In the genomic region with DNA sequence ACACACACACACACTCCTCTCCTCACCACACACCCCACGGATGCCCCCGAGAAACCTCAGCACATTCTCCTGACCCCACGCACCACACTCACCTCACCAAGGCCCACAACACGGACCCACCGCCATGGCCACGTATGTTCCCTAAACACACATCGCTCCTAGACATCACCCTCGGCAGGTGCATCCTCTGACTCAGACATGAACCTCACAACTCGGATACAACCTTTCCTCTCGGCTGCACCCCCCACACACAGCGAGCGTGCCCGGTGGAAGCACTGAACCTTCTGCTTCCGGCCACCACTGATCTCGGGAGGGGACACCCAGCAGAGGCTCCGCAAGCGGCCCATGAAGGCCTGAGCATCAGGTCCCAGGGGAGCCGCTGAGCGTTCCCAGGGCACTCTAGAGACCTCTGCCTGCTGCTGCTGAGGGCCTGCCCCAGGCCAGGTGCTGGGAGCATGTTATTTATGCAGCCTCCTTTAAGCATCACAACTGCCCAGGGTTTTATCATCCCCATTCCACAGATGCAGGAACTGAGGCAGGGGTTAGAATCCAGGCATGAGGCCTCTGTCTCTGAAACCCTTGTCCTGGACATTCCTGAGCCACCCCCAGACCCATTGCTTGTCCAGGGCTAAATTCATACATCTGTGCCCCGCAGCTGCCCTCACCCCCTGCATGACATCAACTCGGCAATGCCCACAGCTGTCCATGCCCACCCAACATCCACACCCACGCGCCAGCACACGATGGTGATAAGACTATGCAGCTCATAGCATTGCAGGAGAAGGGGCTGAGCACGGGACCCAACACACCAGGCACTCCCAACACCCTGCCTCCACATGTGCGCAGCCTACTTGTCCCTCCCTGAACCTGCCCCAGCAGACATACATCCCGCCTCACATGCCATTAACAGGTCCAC, we compare ENCODE assay signal across 9 cellular contexts. TPM values are rescaled to one million over a fixed set of nuclear protein-coding genes. Genes with fewer than 3 reads are reported as not detected.
DNase-seq lines count a peak whose midpoint lies in the region; ATAC-seq and TF ChIP-seq lines count a peak whose summit lies in the region.
"Had no signal": no experiment of that assay in that cellular context is flagged by ENCODE, and none has a peak within 500 bp of the region (broad histone marks: within the 10 kb centered on the region; RNA-seq: fewer than 3 reads in every experiment).

No MANE protein-coding gene starts in this region.

- H3K9me2 ChIP-seq in Loucy (replicated peaks; ENCODE audit: low read depth, low read length) = no peaks in the 10 kb centered on the region

- no peaks in the 10 kb centered on the region for H4K20me1 ChIP-seq in Loucy (ENCODE audit: insufficient read depth, low read length, poor library complexity, severe bottlenecking)

- peaks cover 6% of the 10 kb centered on the region for H3K4me1 ChIP-seq in Loucy (ENCODE audit: insufficient read depth, low read length, poor library complexity, severe bottlenecking)
- H3K4me1 ChIP-seq in mesendoderm (ENCODE audit: control insufficient read depth, low read depth, low read length) = peaks cover 2% of the 10 kb centered on the region

- peaks cover 34% of the 10 kb centered on the region for H3K27me3 ChIP-seq in Loucy (ENCODE audit: insufficient read depth, low read length, poor library complexity, severe bottlenecking)
- H3K27me3 ChIP-seq in mesendoderm (ENCODE audit: insufficient read depth, low read length, poor library complexity) = no peaks in the 10 kb centered on the region

- H3K79me2 ChIP-seq in Loucy (ENCODE audit: insufficient read depth, low read length) (no peaks in the 10 kb centered on the region), mesendoderm (ENCODE audit: control insufficient read depth, insufficient read depth, low read length) (no peaks in the 10 kb centered on the region)

- H3K36me3 ChIP-seq in Loucy (ENCODE audit: insufficient read depth, low read length) (no peaks in the 10 kb centered on the region), mesendoderm (ENCODE audit: control insufficient read depth, insufficient read depth, low read length) (no peaks in the 10 kb centered on the region)

- H3K27ac ChIP-seq in mesendoderm (ENCODE audit: low read depth, low read length) (no peak overlapping the region), RWPE1 (no peak overlapping the region)

- no peak overlapping the region for H2BK5ac ChIP-seq in mesendoderm (ENCODE audit: low read length)

- H3K9ac ChIP-seq in Loucy (ENCODE audit: low read depth, low read length, poor library complexity, severe bottlenecking) (no peak overlapping the region), mesendoderm (ENCODE audit: low read length) (no peak overlapping the region)

- no peak overlapping the region for H2BK120ac ChIP-seq in mesendoderm (ENCODE audit: low read depth, low read length)

- no peaks in the 10 kb centered on the region for H3F3A ChIP-seq in Loucy (ENCODE audit: low read depth)

- WGBS in mesendoderm (ENCODE audit: extremely low coverage, insufficient coverage, low lambda C conversion rate) = no CpG with 5 or more reads among the region's 27 CpGs

- peak overlapping the region; percentile 24 for H3K23ac ChIP-seq in mesendoderm (ENCODE audit: low read length)

- TF ChIP-seq CTCF in Loucy (conservative IDR thresholded peaks at IDR 0.05; ENCODE audit: low read length) (no peak), RWPE1 (conservative IDR thresholded peaks at IDR 0.05; ENCODE audit: low read depth) (no peak)

- H4K8ac ChIP-seq in mesendoderm (ENCODE audit: low read depth, low read length) = no peak overlapping the region

- POLR2A ChIA-PET in RWPE1 (lab: Yijun Ruan, JAX; ENCODE audit: low non-redundant PET) = no interaction called here

- H2AFZ ChIP-seq in Loucy (ENCODE audit: low read length) = no peak overlapping the region

- H3K4me3 ChIP-seq in Loucy (ENCODE audit: low read length, poor library complexity, severe bottlenecking) (no peak overlapping the region), mesendoderm (ENCODE audit: low read length) (no peak overlapping the region)

- H2BK15ac ChIP-seq in mesendoderm (replicated peaks; ENCODE audit: low read depth) = no peak overlapping the region

- CTCF ChIA-PET in RWPE1 (lab: Yijun Ruan, JAX) = no interaction called here

- no peak overlapping the region for H3K18ac ChIP-seq in mesendoderm (ENCODE audit: low read length)

- no peak overlapping the region for H3K56ac ChIP-seq in mesendoderm (ENCODE audit: low read length)

- H4K5ac ChIP-seq in mesendoderm (ENCODE audit: low read length) = no peak overlapping the region

- peak; percentile 73 for ATAC-seq in GM18861 (IDR thresholded peaks at IDR 0.05; ENCODE audit: unreplicated experiment)
- peak; percentile 82 for ATAC-seq in GM21723 (IDR thresholded peaks at IDR 0.05; ENCODE audit: unreplicated experiment)

- peak overlapping the region; percentile 3 for H3K4me2 ChIP-seq in Loucy (ENCODE audit: low read depth, low read length, poor library complexity, severe bottlenecking)
- H3K4me2 ChIP-seq in mesendoderm (ENCODE audit: low read length) = no peak overlapping the region

- no peak overlapping the region for H2AK5ac ChIP-seq in mesendoderm (ENCODE audit: low read length)

- no peak for DNase-seq in mesendoderm
- DNase-seq in activated effector memory CD4-positive, alpha-beta T cell treated with Interleukin-2 at 50 U/mL for 16 hours = no peak
- DNase-seq in CD1c-positive myeloid dendritic cell (ENCODE audit: extremely low spot score) = no peak
- no peak for DNase-seq in RWPE1 (ENCODE audit: low spot score)
- no peak for DNase-seq in cerebellar cortex (ENCODE audit: low spot score)
- DNase-seq: cortex of kidney had no signal

- H3K9me3 ChIP-seq in Loucy (ENCODE audit: insufficient read depth, low read depth, low read length) = no peaks in the 10 kb centered on the region

- no peaks in the 10 kb centered on the region for H3K79me1 ChIP-seq in mesendoderm (ENCODE audit: low read length)

- H3K4ac ChIP-seq in mesendoderm (ENCODE audit: low read depth, low read length) = no peak overlapping the region

RNA-seq across cellular contexts. Expression of a gene that starts 27.0 kb away (rescaled TPM):
- polyA plus RNA-seq in mesendoderm (2013, experiment 1 of 2) = 18.5 TPM
- 20.4 TPM for polyA plus RNA-seq in mesendoderm (2013, experiment 2 of 2)
